Comparison of ENCODE assay signal across 2 cellular contexts in the genomic region with DNA sequence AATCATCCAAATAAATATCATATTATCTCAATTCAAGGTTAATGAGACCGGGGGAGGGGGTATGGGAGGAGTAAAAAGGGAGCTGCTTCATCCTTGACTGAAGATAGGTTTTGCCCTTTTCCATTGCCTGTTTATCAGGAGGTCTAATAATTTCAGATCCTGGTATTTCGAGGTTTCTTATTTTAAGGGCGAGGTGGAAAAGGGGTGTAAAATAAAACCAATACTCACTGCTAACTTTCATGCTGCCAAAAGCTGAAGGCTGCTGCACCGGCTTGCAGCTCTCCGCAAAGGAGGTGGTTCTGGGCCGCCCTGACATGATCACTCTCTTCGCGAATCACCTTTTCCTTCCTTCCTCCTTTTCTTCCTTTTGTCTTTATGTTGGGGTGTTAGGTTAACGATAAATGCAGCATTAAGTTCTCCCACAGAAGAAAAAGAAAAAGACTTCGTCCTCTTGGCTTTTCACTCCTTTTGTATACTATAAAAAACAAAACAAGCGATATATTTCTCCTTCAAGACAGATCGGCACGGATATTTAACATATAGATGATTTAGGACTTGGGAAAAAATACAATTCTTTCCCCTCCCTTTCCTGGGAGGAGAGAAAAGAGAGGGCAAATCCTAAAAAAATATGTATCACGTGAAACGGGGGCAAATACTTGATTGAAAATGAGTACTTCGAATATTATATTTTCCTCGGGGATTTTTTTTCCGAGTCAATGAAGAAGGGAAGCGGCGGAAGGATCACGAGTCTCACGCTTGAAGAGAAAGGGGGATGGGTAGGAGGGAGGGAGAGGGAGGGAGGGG.
A peak's percentile ranks its signal among the peaks of the same experiment; 100 is the strongest.
TF ChIP-seq lines count a peak whose summit lies in the region.

No MANE protein-coding gene starts in this region.

TF ChIP-seq in HEK293, 187 proteins besides CTCF, POLR2A, EP300 and RAD21 (continues in another document):
- TF ChIP-seq ZFP3 (tag by site-specific recombination; IDR thresholded peaks at IDR 0.05; ENCODE audit: low read depth), result no peak
- TF ChIP-seq, protein P1, sequence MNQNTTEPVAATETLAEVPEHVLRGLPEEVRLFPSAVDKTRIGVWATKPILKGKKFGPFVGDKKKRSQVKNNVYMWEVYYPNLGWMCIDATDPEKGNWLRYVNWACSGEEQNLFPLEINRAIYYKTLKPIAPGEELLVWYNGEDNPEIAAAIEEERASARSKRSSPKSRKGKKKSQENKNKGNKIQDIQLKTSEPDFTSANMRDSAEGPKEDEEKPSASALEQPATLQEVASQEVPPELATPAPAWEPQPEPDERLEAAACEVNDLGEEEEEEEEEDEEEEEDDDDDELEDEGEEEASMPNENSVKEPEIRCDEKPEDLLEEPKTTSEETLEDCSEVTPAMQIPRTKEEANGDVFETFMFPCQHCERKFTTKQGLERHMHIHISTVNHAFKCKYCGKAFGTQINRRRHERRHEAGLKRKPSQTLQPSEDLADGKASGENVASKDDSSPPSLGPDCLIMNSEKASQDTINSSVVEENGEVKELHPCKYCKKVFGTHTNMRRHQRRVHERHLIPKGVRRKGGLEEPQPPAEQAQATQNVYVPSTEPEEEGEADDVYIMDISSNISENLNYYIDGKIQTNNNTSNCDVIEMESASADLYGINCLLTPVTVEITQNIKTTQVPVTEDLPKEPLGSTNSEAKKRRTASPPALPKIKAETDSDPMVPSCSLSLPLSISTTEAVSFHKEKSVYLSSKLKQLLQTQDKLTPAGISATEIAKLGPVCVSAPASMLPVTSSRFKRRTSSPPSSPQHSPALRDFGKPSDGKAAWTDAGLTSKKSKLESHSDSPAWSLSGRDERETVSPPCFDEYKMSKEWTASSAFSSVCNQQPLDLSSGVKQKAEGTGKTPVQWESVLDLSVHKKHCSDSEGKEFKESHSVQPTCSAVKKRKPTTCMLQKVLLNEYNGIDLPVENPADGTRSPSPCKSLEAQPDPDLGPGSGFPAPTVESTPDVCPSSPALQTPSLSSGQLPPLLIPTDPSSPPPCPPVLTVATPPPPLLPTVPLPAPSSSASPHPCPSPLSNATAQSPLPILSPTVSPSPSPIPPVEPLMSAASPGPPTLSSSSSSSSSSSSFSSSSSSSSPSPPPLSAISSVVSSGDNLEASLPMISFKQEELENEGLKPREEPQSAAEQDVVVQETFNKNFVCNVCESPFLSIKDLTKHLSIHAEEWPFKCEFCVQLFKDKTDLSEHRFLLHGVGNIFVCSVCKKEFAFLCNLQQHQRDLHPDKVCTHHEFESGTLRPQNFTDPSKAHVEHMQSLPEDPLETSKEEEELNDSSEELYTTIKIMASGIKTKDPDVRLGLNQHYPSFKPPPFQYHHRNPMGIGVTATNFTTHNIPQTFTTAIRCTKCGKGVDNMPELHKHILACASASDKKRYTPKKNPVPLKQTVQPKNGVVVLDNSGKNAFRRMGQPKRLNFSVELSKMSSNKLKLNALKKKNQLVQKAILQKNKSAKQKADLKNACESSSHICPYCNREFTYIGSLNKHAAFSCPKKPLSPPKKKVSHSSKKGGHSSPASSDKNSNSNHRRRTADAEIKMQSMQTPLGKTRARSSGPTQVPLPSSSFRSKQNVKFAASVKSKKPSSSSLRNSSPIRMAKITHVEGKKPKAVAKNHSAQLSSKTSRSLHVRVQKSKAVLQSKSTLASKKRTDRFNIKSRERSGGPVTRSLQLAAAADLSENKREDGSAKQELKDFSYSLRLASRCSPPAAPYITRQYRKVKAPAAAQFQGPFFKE (tag by site-specific recombination; IDR thresholded peaks at IDR 0.05; ENCODE audit: borderline replicate concordance), result no peak
- peak; percentile 61; the same call in 1 of the 2 replicates for TF ChIP-seq ZNF664 (tag by site-specific recombination; IDR thresholded peaks at IDR 0.05)
- TF ChIP-seq GLIS1 (tag by site-specific recombination; IDR thresholded peaks at IDR 0.05), result no peak
- TF ChIP-seq SP2 (tag by site-specific recombination; IDR thresholded peaks at IDR 0.05), result no peak
- no peak for TF ChIP-seq ZBTB44 (tag by site-specific recombination; IDR thresholded peaks at IDR 0.05)
- no peak for TF ChIP-seq ZNF354C (tag by site-specific recombination; IDR thresholded peaks at IDR 0.05; ENCODE audit: borderline replicate concordance, low read depth)
- no peak for TF ChIP-seq ZNF138 (tag by site-specific recombination; IDR thresholded peaks at IDR 0.05; ENCODE audit: borderline replicate concordance)
- no peak for TF ChIP-seq ZNF239 (tag by site-specific recombination; IDR thresholded peaks at IDR 0.05)
- TF ChIP-seq ZNF23 (tag by site-specific recombination; IDR thresholded peaks at IDR 0.05; ENCODE audit: borderline replicate concordance), result no peak
- TF ChIP-seq KLF9 (tag by site-specific recombination; IDR thresholded peaks at IDR 0.05; ENCODE audit: low read depth), result no peak
- no peak for TF ChIP-seq ZNF571 (tag by site-specific recombination; IDR thresholded peaks at IDR 0.05)
- no peak for TF ChIP-seq GLIS2 (tag by site-specific recombination; IDR thresholded peaks at IDR 0.05)
- no peak for TF ChIP-seq ZBTB8A (tag by site-specific recombination; IDR thresholded peaks at IDR 0.05)
- no peak for TF ChIP-seq ZNF585B (tag by site-specific recombination; IDR thresholded peaks at IDR 0.05)
- TF ChIP-seq, protein P2, sequence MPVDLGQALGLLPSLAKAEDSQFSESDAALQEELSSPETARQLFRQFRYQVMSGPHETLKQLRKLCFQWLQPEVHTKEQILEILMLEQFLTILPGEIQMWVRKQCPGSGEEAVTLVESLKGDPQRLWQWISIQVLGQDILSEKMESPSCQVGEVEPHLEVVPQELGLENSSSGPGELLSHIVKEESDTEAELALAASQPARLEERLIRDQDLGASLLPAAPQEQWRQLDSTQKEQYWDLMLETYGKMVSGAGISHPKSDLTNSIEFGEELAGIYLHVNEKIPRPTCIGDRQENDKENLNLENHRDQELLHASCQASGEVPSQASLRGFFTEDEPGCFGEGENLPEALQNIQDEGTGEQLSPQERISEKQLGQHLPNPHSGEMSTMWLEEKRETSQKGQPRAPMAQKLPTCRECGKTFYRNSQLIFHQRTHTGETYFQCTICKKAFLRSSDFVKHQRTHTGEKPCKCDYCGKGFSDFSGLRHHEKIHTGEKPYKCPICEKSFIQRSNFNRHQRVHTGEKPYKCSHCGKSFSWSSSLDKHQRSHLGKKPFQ (tag by site-specific recombination; IDR thresholded peaks at IDR 0.05), result no peak
- TF ChIP-seq ZFP69B (tag by site-specific recombination; IDR thresholded peaks at IDR 0.05), result no peak
- TF ChIP-seq GFI1B (tag by site-specific recombination; IDR thresholded peaks at IDR 0.05), result no peak
- TF ChIP-seq ZFP41 (tag by site-specific recombination; IDR thresholded peaks at IDR 0.05; ENCODE audit: borderline replicate concordance), result no peak

TF ChIP-seq in H1, 55 proteins besides CTCF, POLR2A, EP300 and RAD21:
- TF ChIP-seq SIN3A (conservative IDR thresholded peaks at IDR 0.05 in 1 of 2, IDR thresholded peaks at IDR 0.05 in 1 of 2; ENCODE audit: low read depth in 1 of 2, low read length in 2 of 2) (peak; percentile 78; a peak in 2 of 4 replicates), KDM1A (IDR thresholded peaks at IDR 0.05; ENCODE audit: borderline replicate concordance, low read length) (0 out of 2 replicates have a peak, but pooled peaks have one; percentile 92), TAF7 (optimal IDR thresholded peaks at IDR 0.05; ENCODE audit: borderline replicate concordance, low read depth, low read length) (peak; percentile 13), CHD2 (IDR thresholded peaks at IDR 0.05; ENCODE audit: low read length) (peak; percentile 72; the same call in 1 of the 2 replicates), ASH2L (IDR thresholded peaks at IDR 0.05; ENCODE audit: low read length) (no peak)
